In genomic region chrX:85503258-85504158, GRCh38 we compare ENCODE assay signal across 18 cellular contexts.
DNase-seq lines count a peak whose midpoint lies in the region; ATAC-seq, FAIRE-seq and TF ChIP-seq lines count a peak whose summit lies in the region.
"Had no signal": no experiment of that assay in that cellular context is flagged by ENCODE, and none has a peak within 500 bp of the region (broad histone marks: within the 10 kb centered on the region; RNA-seq: fewer than 3 reads in every experiment).

No MANE protein-coding gene starts in this region.

- no peak overlapping the region for H3K27ac ChIP-seq in pancreas
- H3K27ac ChIP-seq: KMS-11, parathyroid adenoma, sigmoid colon, upper lobe of left lung had no signal

- H3K4me3 ChIP-seq in epithelial cell of esophagus (ENCODE audit: low read length) (no peak overlapping the region), pancreas (no peak overlapping the region)
- H3K4me3 ChIP-seq: sigmoid colon, upper lobe of left lung had no signal

- FAIRE-seq in pancreas (lab: Jason Lieb, UNC) = peak; percentile 69

- H3K36me3 ChIP-seq in pancreas = no peaks in the 10 kb centered on the region
- H3K36me3 ChIP-seq: sigmoid colon, upper lobe of left lung had no signal

- WGBS in pancreas, 2 donors = 35 to 45% methylated on average over 6 of the region's 6 CpGs

- H3K9me3 ChIP-seq in pancreas = no peaks in the 10 kb centered on the region
- H3K9me3 ChIP-seq: sigmoid colon, upper lobe of left lung had no signal

- no peak for TF ChIP-seq CTCF in epithelial cell of esophagus (IDR thresholded peaks at IDR 0.05; ENCODE audit: insufficient read depth, low read depth, low read length, missing control alignments)
- no peak for TF ChIP-seq CTCF in pancreas (IDR thresholded peaks at IDR 0.05)
- no peak for TF ChIP-seq CTCF in GM13976 (IDR thresholded peaks at IDR 0.05; ENCODE audit: borderline replicate concordance, control extremely low read depth, extremely low read depth, insufficient read depth, missing control alignments)

- intact Hi-C loops in pancreas (cut with DNase I) = no loop called here

- DNase-seq in NCI-H1048 (lab: John Stamatoyannopoulos, UW) (peak; percentile 37), NCI-H345 (lab: John Stamatoyannopoulos, UW) (peak; percentile 24), epithelial cell of esophagus (ENCODE audit: low read depth) (peak; percentile 85), pancreas (no peak), GM13976 (ENCODE audit: low spot score) (no peak), NCI-H1092 treated with DMSO at 0.1 percent for 48 hours (lab: John Stamatoyannopoulos, UW) (no peak)
- DNase-seq: activated CD4-positive, alpha-beta memory T cell treated with anti-CD3 and anti-CD28 coated beads, Interleukin-2, amount 10 ng/mL, durations not matched to agents 7 days and 5 days; effector memory CD8-positive, alpha-beta T cell; EL; NCI-H1092; sigmoid colon; stimulated activated naive CD8-positive, alpha-beta T cell treated with anti-CD3 and anti-CD28 coated beads, Interleukin-15, Interleukin-2, amounts not matched to agents 100 U/mL and 50 U/mL, for 24 hours; upper lobe of left lung had no signal

- in situ Hi-C loops in GM13976 (cut with MboI; ENCODE audit: low sequenced_read_pairs, unreplicated experiment) = no loop called here

- no peaks in the 10 kb centered on the region for H3K4me1 ChIP-seq in pancreas
- H3K4me1 ChIP-seq: parathyroid adenoma, sigmoid colon, upper lobe of left lung had no signal

- peaks cover 0 to 5% (median 0%) of the 10 kb centered on the region in 4 donors for H3K27me3 ChIP-seq in pancreas
- H3K27me3 ChIP-seq: sigmoid colon, upper lobe of left lung had no signal

- no peak for ATAC-seq in pancreas
- ATAC-seq in HG03432 (IDR thresholded peaks at IDR 0.05; ENCODE audit: unreplicated experiment) = no peak
- no peak for ATAC-seq in HG02973 (IDR thresholded peaks at IDR 0.05; ENCODE audit: unreplicated experiment)
- ATAC-seq: effector memory CD8-positive, alpha-beta T cell; natural killer cell treated with Interleukin-12 subunit alpha and Interleukin-12 subunit beta and Interleukin-15 and Interleukin-18, amount 100 ng/mL, for 72 hours; stimulated activated naive CD8-positive, alpha-beta T cell treated with anti-CD3 and anti-CD28 coated beads, Interleukin-15, Interleukin-2, amounts not matched to agents 100 U/mL and 50 U/mL, for 24 hours had no signal

Comparison
In these comparisons a context has a peak if more than half of its experiments do, and no peak if none do; other contexts are left out.
1. DNase-seq: peak in NCI-H1048 (single experiment), NCI-H345 (single experiment) and epithelial cell of esophagus (single experiment); none in pancreas (0 of 6), GM13976 (single experiment) and NCI-H1092 treated with DMSO at 0.1 percent for 48 hours (single experiment).